Comparison of ENCODE assay signal across 8 cellular contexts in the genomic region with DNA sequence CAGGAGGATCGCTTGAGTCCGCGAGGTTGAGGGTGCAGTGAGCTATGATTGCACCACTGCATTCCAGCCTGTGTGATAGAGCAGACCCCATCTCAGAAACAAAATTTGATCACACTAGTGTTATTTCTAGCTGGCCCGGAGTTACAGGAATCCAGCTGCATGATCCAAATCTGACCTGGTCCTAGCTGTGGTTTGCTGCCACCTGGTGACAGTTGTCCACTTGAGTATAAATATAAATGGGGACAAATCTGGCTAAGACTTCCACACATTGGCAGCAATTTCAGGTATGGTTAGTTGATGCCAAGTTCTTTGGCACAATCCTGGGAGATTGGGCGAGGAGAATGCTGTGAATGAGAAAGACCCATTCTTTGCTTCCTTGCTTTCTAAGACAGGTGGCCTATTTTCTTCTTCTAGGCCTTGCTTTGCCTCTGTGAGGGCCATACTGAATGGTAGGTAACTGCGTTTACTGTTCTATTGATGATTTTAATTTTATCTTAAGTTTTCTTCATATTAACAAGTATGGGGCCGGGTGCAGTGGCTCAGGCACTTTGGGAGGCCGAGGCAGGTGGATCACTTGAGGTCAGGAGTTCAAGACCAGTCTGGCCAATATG. TPM values are rescaled to one million over a fixed set of nuclear protein-coding genes. Genes with fewer than 3 reads are reported as not detected.
DNase-seq lines count a peak whose midpoint lies in the region; ATAC-seq, FAIRE-seq and TF ChIP-seq lines count a peak whose summit lies in the region.

No MANE protein-coding gene starts in this region.

- peak overlapping the region; percentile 11 for H3K27ac ChIP-seq in OCI-LY1 (ENCODE audit: low read depth, low read length, poor library complexity, severe bottlenecking)
- H3K27ac ChIP-seq in neutrophil = peak overlapping the region; percentile 18
- peak overlapping the region in 2 of 4 donors; percentile 58 to 64 for H3K27ac ChIP-seq in upper lobe of left lung

- H3K4me1 ChIP-seq in OCI-LY1 (ENCODE audit: insufficient read depth, low read length, severe bottlenecking) (peaks cover 80% of the 10 kb centered on the region), neutrophil (ENCODE audit: control insufficient read depth in 1 of 2, insufficient read depth in 1 of 2, low read depth in 1 of 2, low read length in 1 of 2) (peaks cover 6 to 16% of the 10 kb centered on the region in 2 experiments), upper lobe of left lung (peaks cover 35 to 40% (median 37%) of the 10 kb centered on the region in 4 donors)

- no peak overlapping the region for H3K4me2 ChIP-seq in OCI-LY1 (ENCODE audit: low read length)

- DNase-seq in stimulated activated CD4-positive, alpha-beta T cell treated with anti-CD3 and anti-CD28 coated beads, Interleukin-12 subunit alpha, Interleukin-12 subunit beta, amount 100 ng/mL, for 4 hours = peak; percentile 45
- no peak for DNase-seq in stimulated activated CD4-positive, alpha-beta T cell treated with anti-CD3 and anti-CD28 coated beads, Interleukin-1b, Interleukin-23, amount 100 ng/mL, for 48 hours
- DNase-seq in activated effector memory CD4-positive, alpha-beta T cell treated with Interleukin-2 at 50 U/mL for 16 hours = peak; percentile 36
- DNase-seq in frontal cortex (ENCODE audit: low spot score in 2 of 2) (peak; percentile 36 to 49), upper lobe of left lung (peak in 1 of 2 donors; percentile 77), epidermal melanocyte (ENCODE audit: insufficient read length, low spot score) (no peak)

- H3K9me3 ChIP-seq in OCI-LY1 (ENCODE audit: low read length) (no peaks in the 10 kb centered on the region), neutrophil (no peaks in the 10 kb centered on the region), upper lobe of left lung (no peaks in the 10 kb centered on the region)

- peak; percentile 33 for FAIRE-seq in frontal cortex (lab: Jason Lieb, UNC)

- no peaks in the 10 kb centered on the region for H3K27me3 ChIP-seq in OCI-LY1 (ENCODE audit: insufficient read depth, low read length)
- H3K27me3 ChIP-seq in neutrophil = no peaks in the 10 kb centered on the region
- no peaks in the 10 kb centered on the region for H3K27me3 ChIP-seq in upper lobe of left lung

- TF ChIP-seq EP300 in upper lobe of left lung (IDR thresholded peaks at IDR 0.05) = no peak

- H3K36me3 ChIP-seq in OCI-LY1 (ENCODE audit: insufficient read depth, low read length) (peaks cover 11% of the 10 kb centered on the region; the same call in 1 of the 2 replicates), neutrophil (no peaks in the 10 kb centered on the region), upper lobe of left lung (no peaks in the 10 kb centered on the region)

- TF ChIP-seq POLR2A in upper lobe of left lung (IDR thresholded peaks at IDR 0.05) = no peak

- H3K9ac ChIP-seq in OCI-LY1 (ENCODE audit: low read length) = no peak overlapping the region

- no peaks in the 10 kb centered on the region for H3K9me2 ChIP-seq in OCI-LY1 (ENCODE audit: low read depth, low read length)

- ATAC-seq in upper lobe of left lung (ENCODE audit: low FRiP score in 2 of 2) = peak; percentile 78 to 81

- 62 to 69% methylated on average over 8 of the region's 8 CpGs for WGBS in upper lobe of left lung, 2 donors

- TF ChIP-seq CTCF in OCI-LY1 (IDR thresholded peaks at IDR 0.05; ENCODE audit: low read length) (peak; percentile 80), neutrophil (IDR thresholded peaks at IDR 0.05) (peak; percentile 65), upper lobe of left lung (IDR thresholded peaks at IDR 0.05) (peak; percentile 35 to 68 (median 54))

- no peak overlapping the region for H2AFZ ChIP-seq in OCI-LY1 (ENCODE audit: low read length)

- H4K20me1 ChIP-seq in OCI-LY1 (ENCODE audit: insufficient read depth, low read length) = peaks cover 2% of the 10 kb centered on the region; the same call in 1 of the 2 replicates

- peaks cover 98% of the 10 kb centered on the region for H3K79me2 ChIP-seq in OCI-LY1 (ENCODE audit: insufficient read depth, low read length)

- H3K4me3 ChIP-seq in OCI-LY1 (ENCODE audit: low read depth, low read length, poor library complexity, severe bottlenecking) (no peak overlapping the region), neutrophil (ENCODE audit: low read depth in 1 of 2, low read length in 1 of 2) (no peak overlapping the region), upper lobe of left lung (no peak overlapping the region)

- H3F3A ChIP-seq in OCI-LY1 (ENCODE audit: insufficient read depth, low read length) = 0 out of 2 replicates have a peak, but pooled peaks cover 3% of the 10 kb centered on the region

RNA-seq across cellular contexts. Expression of gene UBE2R2, which starts 35.4 kb away (rescaled TPM):
- 28.5 TPM for total RNA-seq in frontal cortex
- 10 to 100 TPM; 24.6 to 33.6 (median 28.8) TPM for total RNA-seq in upper lobe of left lung

RNA-seq across cellular contexts. Expression of gene PRSS3, which starts 57.0 kb away (rescaled TPM):
- 1.2 TPM for total RNA-seq in frontal cortex
- total RNA-seq in upper lobe of left lung = 1 to 10 TPM in 1 of 6 donors, under 1 TPM in 1, not detected in 4; 0.69 to 2.1 TPM

Comparison
In these comparisons a context has a peak if more than half of its experiments do, and no peak if none do; other contexts are left out.
1. DNase-seq: peak in stimulated activated CD4-positive, alpha-beta T cell treated with anti-CD3 and anti-CD28 coated beads, Interleukin-12 subunit alpha, Interleukin-12 subunit beta, amount 100 ng/mL, for 4 hours (single experiment), activated effector memory CD4-positive, alpha-beta T cell treated with Interleukin-2 at 50 U/mL for 16 hours (single experiment) and frontal cortex (2 of 2); none in stimulated activated CD4-positive, alpha-beta T cell treated with anti-CD3 and anti-CD28 coated beads, Interleukin-1b, Interleukin-23, amount 100 ng/mL, for 48 hours (single experiment) and epidermal melanocyte (single experiment).
2. Peak in every context shown above with its lines, with median percentiles within 50 percentile points of each other: CTCF ChIP-seq.